ENCODE assay signal across 18 cellular contexts in genomic region chr3:70855139-70855538, GRCh38.
"Had no signal": no experiment of that assay in that cellular context is flagged by ENCODE, and none has a peak within 500 bp of the region (broad histone marks: within the 10 kb centered on the region; RNA-seq: fewer than 3 reads in every experiment).

No MANE protein-coding gene starts in this region.

- H3K36me3 Mint-ChIP-seq: natural killer cell treated with Interleukin-12 subunit alpha and Interleukin-12 subunit beta and Interleukin-15 and Interleukin-18, amount 100 ng/mL, for 72 hours; stimulated activated naive B cell treated with anti-CD40 and anti-IgM and Interleukin-4, amounts not matched to agents 10 μg/mL and 1 μg/mL and 100 μg/mL, for 72 hours had no signal

- H3K4me3 Mint-ChIP-seq: activated CD4-positive, alpha-beta memory T cell treated with anti-CD3 and anti-CD28 coated beads, Interleukin-2, amount 10 ng/mL, durations not matched to agents 7 days and 5 days; activated naive CD8-positive, alpha-beta T cell treated with anti-CD3 and anti-CD28 coated beads, Interleukin-2, amount 50 U/mL, for 24 hours; activated T-cell treated with anti-CD3 and anti-CD28 coated beads, Interleukin-2, amount 50 U/mL, for 72 hours; dendritic cell treated with granulocyte-macrophage colony-stimulating factor and Interleukin-4, amounts not matched to agents 40 ng/mL and 50 ng/mL, for 4 days; natural killer cell treated with Interleukin-12 subunit alpha and Interleukin-12 subunit beta and Interleukin-15 and Interleukin-18, amount 100 ng/mL, for 72 hours; stimulated activated naive B cell treated with anti-CD40 and anti-IgM and Interleukin-4, amounts not matched to agents 10 μg/mL and 1 μg/mL and 100 μg/mL, for 72 hours had no signal

- H2AFZ ChIP-seq: hepatocyte had no signal

- H3K27ac ChIP-seq: hepatocyte, psoas muscle, right lobe of liver, SJSA1, transverse colon had no signal

- H3K4me3 ChIP-seq: hepatocyte, psoas muscle, right lobe of liver, SJSA1, transverse colon had no signal

- H3K36me3 ChIP-seq: right lobe of liver, SJSA1, transverse colon had no signal

- H3K4me1 ChIP-seq: psoas muscle, right lobe of liver had no signal

- H3K27me3 ChIP-seq: hepatocyte, right lobe of liver, SJSA1, transverse colon had no signal

- H3K79me2 ChIP-seq: hepatocyte had no signal

- DNase-seq: activated CD4-positive, alpha-beta memory T cell treated with anti-CD3 and anti-CD28 coated beads, Interleukin-2, amount 10 ng/mL, durations not matched to agents 7 days and 5 days; activated CD4-positive, alpha-beta T cell treated with anti-CD3 and anti-CD28 coated beads for 1 hour; activated naive CD4-positive, alpha-beta T cell; activated naive CD8-positive, alpha-beta T cell treated with anti-CD3 and anti-CD28 coated beads, Interleukin-2, amount 50 U/mL, for 24 hours; activated T-cell treated with anti-CD3 and anti-CD28 coated beads, Interleukin-2, amount 50 U/mL, for 72 hours; central memory CD4-positive, alpha-beta T cell; erythroblast; occipital lobe; psoas muscle; right lobe of liver; stimulated activated CD4-positive, alpha-beta T cell treated with anti-CD3 and anti-CD28 coated beads, Interleukin-2, amount 100 ng/mL, for 24 hours; stimulated activated naive B cell treated with anti-CD40 and anti-IgM and Interleukin-4, amounts not matched to agents 10 μg/mL and 1 μg/mL and 100 μg/mL, for 72 hours; substantia nigra; transverse colon had no signal

- H3K4me2 ChIP-seq: hepatocyte had no signal

- H3K27me3 Mint-ChIP-seq: dendritic cell treated with granulocyte-macrophage colony-stimulating factor and Interleukin-4, amounts not matched to agents 40 ng/mL and 50 ng/mL, for 4 days had no signal

- H3K9me3 ChIP-seq: psoas muscle, right lobe of liver, SJSA1, transverse colon had no signal

- ATAC-seq: activated naive CD8-positive, alpha-beta T cell treated with anti-CD3 and anti-CD28 coated beads, Interleukin-2, amount 50 U/mL, for 24 hours; activated T-cell treated with anti-CD3 and anti-CD28 coated beads, Interleukin-2, amount 50 U/mL, for 72 hours; psoas muscle; right lobe of liver; stimulated activated naive B cell treated with anti-CD40 and anti-IgM and Interleukin-4, amounts not matched to agents 10 μg/mL and 1 μg/mL and 100 μg/mL, for 72 hours had no signal

- H3K9me3 Mint-ChIP-seq: activated CD4-positive, alpha-beta memory T cell treated with anti-CD3 and anti-CD28 coated beads, Interleukin-2, amount 10 ng/mL, durations not matched to agents 7 days and 5 days; activated naive CD8-positive, alpha-beta T cell treated with anti-CD3 and anti-CD28 coated beads, Interleukin-2, amount 50 U/mL, for 24 hours; activated T-cell treated with anti-CD3 and anti-CD28 coated beads, Interleukin-2, amount 50 U/mL, for 72 hours; dendritic cell treated with granulocyte-macrophage colony-stimulating factor and Interleukin-4, amounts not matched to agents 40 ng/mL and 50 ng/mL, for 4 days; natural killer cell treated with Interleukin-12 subunit alpha and Interleukin-12 subunit beta and Interleukin-15 and Interleukin-18, amount 100 ng/mL, for 72 hours; stimulated activated naive B cell treated with anti-CD40 and anti-IgM and Interleukin-4, amounts not matched to agents 10 μg/mL and 1 μg/mL and 100 μg/mL, for 72 hours had no signal

- H3K27ac Mint-ChIP-seq: activated CD4-positive, alpha-beta memory T cell treated with anti-CD3 and anti-CD28 coated beads, Interleukin-2, amount 10 ng/mL, durations not matched to agents 7 days and 5 days; activated naive CD8-positive, alpha-beta T cell treated with anti-CD3 and anti-CD28 coated beads, Interleukin-2, amount 50 U/mL, for 24 hours; activated T-cell treated with anti-CD3 and anti-CD28 coated beads, Interleukin-2, amount 50 U/mL, for 72 hours; dendritic cell treated with granulocyte-macrophage colony-stimulating factor and Interleukin-4, amounts not matched to agents 40 ng/mL and 50 ng/mL, for 4 days; natural killer cell treated with Interleukin-12 subunit alpha and Interleukin-12 subunit beta and Interleukin-15 and Interleukin-18, amount 100 ng/mL, for 72 hours; stimulated activated naive B cell treated with anti-CD40 and anti-IgM and Interleukin-4, amounts not matched to agents 10 μg/mL and 1 μg/mL and 100 μg/mL, for 72 hours had no signal
